9 cellular contexts compared by ENCODE assay signal in the genomic region with DNA sequence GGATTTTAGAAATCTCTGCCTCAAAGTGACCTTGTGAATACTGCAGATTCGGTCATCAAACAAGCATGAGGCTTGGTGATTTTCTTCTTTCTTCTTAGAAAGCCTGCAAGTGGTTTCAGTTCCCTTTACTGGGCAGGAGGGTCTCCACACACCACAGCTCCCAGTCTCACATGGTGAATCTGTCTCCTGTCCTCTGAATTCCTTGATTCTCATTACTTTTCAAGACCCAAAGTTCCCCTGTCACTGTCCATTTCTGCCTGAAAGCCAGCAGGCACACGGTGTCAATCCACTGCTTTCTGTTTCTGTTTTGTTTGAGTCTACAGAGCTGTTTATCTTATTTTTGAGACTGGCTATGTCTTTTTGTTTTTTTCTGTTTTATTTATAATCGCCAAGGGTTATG. TPM values are rescaled to one million over a fixed set of nuclear protein-coding genes. Genes with fewer than 3 reads are reported as not detected.
DNase-seq lines count a peak whose midpoint lies in the region; ATAC-seq and TF ChIP-seq lines count a peak whose summit lies in the region.
"Had no signal": no experiment of that assay in that cellular context is flagged by ENCODE, and none has a peak within 500 bp of the region (broad histone marks: within the 10 kb centered on the region; RNA-seq: fewer than 3 reads in every experiment).

No MANE protein-coding gene starts in this region.

- no peak overlapping the region for H3K27ac ChIP-seq in thoracic aorta

- ATAC-seq in stimulated activated naive CD8-positive, alpha-beta T cell treated with anti-CD3 and anti-CD28 coated beads, Interleukin-15, Interleukin-2, amounts not matched to agents 100 U/mL and 50 U/mL, for 24 hours: no peak
- ATAC-seq in HG03280 (IDR thresholded peaks at IDR 0.05; ENCODE audit: unreplicated experiment) (peak; percentile 86), thoracic aorta (ENCODE audit: insufficient number of reproducible peaks, low FRiP score, low read depth) (no peak)
- ATAC-seq in effector memory CD8-positive, alpha-beta T cell (replicated peaks): no peak

- H3K27me3 ChIP-seq in thoracic aorta (replicated peaks; ENCODE audit: insufficient read depth): no peaks in the 10 kb centered on the region

- peak overlapping the region; percentile 55 for H3K4me3 ChIP-seq in thoracic aorta

- peaks cover 10% of the 10 kb centered on the region for H3K4me1 Mint-ChIP-seq in stimulated activated naive CD8-positive, alpha-beta T cell treated with anti-CD3 and anti-CD28 coated beads, Interleukin-15, Interleukin-2, amounts not matched to agents 100 ng/mL and 50 ng/mL, for 24 hours (ENCODE audit: low read depth)
- H3K4me1 Mint-ChIP-seq in effector memory CD8-positive, alpha-beta T cell (ENCODE audit: low read depth in 2 of 2): peaks cover 5 to 9% of the 10 kb centered on the region in 2 donors

- H3K4me3 Mint-ChIP-seq in stimulated activated naive CD8-positive, alpha-beta T cell treated with anti-CD3 and anti-CD28 coated beads, Interleukin-15, Interleukin-2, amounts not matched to agents 100 ng/mL and 50 ng/mL, for 24 hours: peak overlapping the region; percentile 12
- H3K4me3 Mint-ChIP-seq in effector memory CD8-positive, alpha-beta T cell: peak overlapping the region; percentile 50 to 62
- H3K4me3 Mint-ChIP-seq: natural killer cell had no signal

- H3K9me3 Mint-ChIP-seq in stimulated activated naive CD8-positive, alpha-beta T cell treated with anti-CD3 and anti-CD28 coated beads, Interleukin-15, Interleukin-2, amounts not matched to agents 100 ng/mL and 50 ng/mL, for 24 hours: no peaks in the 10 kb centered on the region
- no peaks in the 10 kb centered on the region for H3K9me3 Mint-ChIP-seq in effector memory CD8-positive, alpha-beta T cell
- H3K9me3 Mint-ChIP-seq: natural killer cell had no signal

- no peaks in the 10 kb centered on the region for H3K36me3 ChIP-seq in thoracic aorta

- no peaks in the 10 kb centered on the region for H3K36me3 Mint-ChIP-seq in stimulated activated naive CD8-positive, alpha-beta T cell treated with anti-CD3 and anti-CD28 coated beads, Interleukin-15, Interleukin-2, amounts not matched to agents 100 ng/mL and 50 ng/mL, for 24 hours (ENCODE audit: low read depth)
- H3K36me3 Mint-ChIP-seq in effector memory CD8-positive, alpha-beta T cell (ENCODE audit: insufficient read depth): no peaks in the 10 kb centered on the region

- H3K4me1 ChIP-seq in thoracic aorta (ENCODE audit: control insufficient read depth in 1 of 2, low read depth in 2 of 2): peaks cover 0 to 18% of the 10 kb centered on the region in 2 donors

- no peak overlapping the region for H3K27ac Mint-ChIP-seq in stimulated activated naive CD8-positive, alpha-beta T cell treated with anti-CD3 and anti-CD28 coated beads, Interleukin-15, Interleukin-2, amounts not matched to agents 100 ng/mL and 50 ng/mL, for 24 hours
- peak overlapping the region; percentile 45 to 47 for H3K27ac Mint-ChIP-seq in effector memory CD8-positive, alpha-beta T cell

- no peaks in the 10 kb centered on the region for H3K27me3 Mint-ChIP-seq in stimulated activated naive CD8-positive, alpha-beta T cell treated with anti-CD3 and anti-CD28 coated beads, Interleukin-15, Interleukin-2, amounts not matched to agents 100 ng/mL and 50 ng/mL, for 24 hours
- peaks cover 8 to 14% of the 10 kb centered on the region in 2 donors for H3K27me3 Mint-ChIP-seq in effector memory CD8-positive, alpha-beta T cell

- no peak for DNase-seq in stimulated activated naive CD8-positive, alpha-beta T cell treated with anti-CD3 and anti-CD28 coated beads, Interleukin-15, Interleukin-2, amounts not matched to agents 100 U/mL and 50 U/mL, for 24 hours
- DNase-seq in effector memory CD8-positive, alpha-beta T cell: no peak
- DNase-seq in thoracic aorta (ENCODE audit: low spot score) (no peak), NCI-H146 treated with DMSO at 0.1 percent for 48 hours (lab: John Stamatoyannopoulos, UW; ENCODE audit: unreplicated experiment) (no peak), NCI-H748 treated with DMSO at 0.1 percent for 48 hours (lab: John Stamatoyannopoulos, UW) (no peak)
- DNase-seq in activated naive CD4-positive, alpha-beta T cell treated with Interleukin-2 at 50 U/mL for 16 hours: no peak
- DNase-seq: natural killer cell had no signal

- TF ChIP-seq CTCF in thoracic aorta (IDR thresholded peaks at IDR 0.05): no peak

- no peaks in the 10 kb centered on the region for H3K9me3 ChIP-seq in thoracic aorta

RNA-seq across cellular contexts. Expression of a gene that starts 14.2 kb away (rescaled TPM):
- under 1 TPM in 1 of 2 donors, not detected in 1; 0.95 TPM for total RNA-seq in thoracic aorta
- total RNA-seq: natural killer cell had no signal

RNA-seq across cellular contexts. Expression of a gene that starts 47.9 kb away (rescaled TPM):
- total RNA-seq in thoracic aorta: 100 to 1,000 TPM; 174 to 269 TPM
